8 cellular contexts compared by ENCODE assay signal in genomic region chr7:108002726-108003590, GRCh38. TPM values are rescaled to one million over a fixed set of nuclear protein-coding genes. Genes with fewer than 3 reads are reported as not detected.
DNase-seq lines count a peak whose midpoint lies in the region; ATAC-seq lines count a peak whose summit lies in the region.

Gene LAMB1, minus strand, starts transcription at chr7:108003161. Its CDS starts 276 bp downstream, at chr7:108002885.

- no peaks in the 10 kb centered on the region for H3K36me3 Mint-ChIP-seq in activated T-helper 2 cell treated with anti-CD3 and anti-CD28 coated beads, Interferon-gamma antibody, Interleukin-2, Interleukin-4, amounts not matched to agents 10 μg/mL and 5 μg/mL and 100 μg/mL, durations not matched to agents 14 hours and 24 hours and 36 hours (ENCODE audit: low read depth)

- H3K9me3 Mint-ChIP-seq in activated T-helper 2 cell treated with anti-CD3 and anti-CD28 coated beads, Interferon-gamma antibody, Interleukin-2, Interleukin-4, amounts not matched to agents 10 μg/mL and 5 μg/mL and 100 μg/mL, durations not matched to agents 14 hours and 24 hours and 36 hours, result no peaks in the 10 kb centered on the region

- no peaks in the 10 kb centered on the region for H3K36me3 ChIP-seq in neuron (ENCODE audit: insufficient read depth, low read length)

- H3K27me3 Mint-ChIP-seq in activated T-helper 2 cell treated with anti-CD3 and anti-CD28 coated beads, Interferon-gamma antibody, Interleukin-2, Interleukin-4, amounts not matched to agents 10 μg/mL and 5 μg/mL and 100 μg/mL, durations not matched to agents 14 hours and 24 hours and 36 hours (ENCODE audit: low read depth), result peaks cover 66% of the 10 kb centered on the region

- H3K4me1 ChIP-seq in neuron (ENCODE audit: insufficient read depth, low read length), result peaks cover 7% of the 10 kb centered on the region

- peak within 1 kb of the TSS; percentile 59 for H3K4me3 ChIP-seq in neuron (ENCODE audit: low read length)

- no peak within 1 kb of the TSS for H3K27ac Mint-ChIP-seq in activated T-helper 2 cell treated with anti-CD3 and anti-CD28 coated beads, Interferon-gamma antibody, Interleukin-2, Interleukin-4, amounts not matched to agents 10 μg/mL and 5 μg/mL and 100 μg/mL, durations not matched to agents 14 hours and 24 hours and 36 hours

- ATAC-seq in HG03039 (IDR thresholded peaks at IDR 0.05; ENCODE audit: unreplicated experiment), result no peak
- ATAC-seq in HG02981 (IDR thresholded peaks at IDR 0.05; ENCODE audit: unreplicated experiment), result no peak
- ATAC-seq in HG02973 (IDR thresholded peaks at IDR 0.05; ENCODE audit: unreplicated experiment), result no peak

- H3K9me3 ChIP-seq in neuron (ENCODE audit: low read length), result peaks cover 9% of the 10 kb centered on the region

- H3K27me3 ChIP-seq in neuron (ENCODE audit: insufficient read depth, low read length), result peaks cover 27% of the 10 kb centered on the region

- intact Hi-C loops in activated T-helper 2 cell treated with anti-CD3 and anti-CD28 coated beads, Interferon-gamma antibody, Interleukin-2, Interleukin-4, amounts not matched to agents 10 μg/mL and 5 μg/mL and 100 μg/mL, durations not matched to agents 14 hours and 24 hours and 36 hours (cut with micrococcal nuclease), result loop anchor here (10.0 kb wide), 1 partner anchor 78 kb away; no protein-coding TSS in a partner anchor

- peak within 1 kb of the TSS; percentile 97 for H2AFZ ChIP-seq in neuron (ENCODE audit: low read depth, low read length)

- peak; percentile 90 for DNase-seq in ELF-1 (ENCODE audit: low read depth, low spot score)
- DNase-seq in NCI-H1105 (lab: John Stamatoyannopoulos, UW), result peak; percentile 18
- no peak for DNase-seq in activated T-helper 2 cell treated with anti-CD3 and anti-CD28 coated beads, Interferon-gamma antibody, Interleukin-2, Interleukin-4, amounts not matched to agents 10 μg/mL and 5 μg/mL and 100 μg/mL, durations not matched to agents 14 hours and 24 hours and 36 hours (ENCODE audit: low spot score)
- DNase-seq in germinal center (ENCODE audit: low spot score), result peak; percentile 24

- H3K4me1 Mint-ChIP-seq in activated T-helper 2 cell treated with anti-CD3 and anti-CD28 coated beads, Interferon-gamma antibody, Interleukin-2, Interleukin-4, amounts not matched to agents 10 μg/mL and 5 μg/mL and 100 μg/mL, durations not matched to agents 14 hours and 24 hours and 36 hours (ENCODE audit: low read depth), result peaks cover 13% of the 10 kb centered on the region

- H3K4me3 Mint-ChIP-seq in activated T-helper 2 cell treated with anti-CD3 and anti-CD28 coated beads, Interferon-gamma antibody, Interleukin-2, Interleukin-4, amounts not matched to agents 10 μg/mL and 5 μg/mL and 100 μg/mL, durations not matched to agents 14 hours and 24 hours and 36 hours (ENCODE audit: low read depth), result peak within 1 kb of the TSS; percentile 73

RNA-seq across cellular contexts. Expression of gene LAMB1, which starts in this region (rescaled TPM):
- 0.34 and 0.41 TPM in 2 replicates for total RNA-seq in activated T-helper 2 cell treated with anti-CD3 and anti-CD28 coated beads, Interferon-gamma antibody, Interleukin-2, Interleukin-4, amounts not matched to agents 10 μg/mL and 5 μg/mL and 100 μg/mL, durations not matched to agents 14 hours and 24 hours and 36 hours
